23 cellular contexts compared by ENCODE assay signal in the genomic region with DNA sequence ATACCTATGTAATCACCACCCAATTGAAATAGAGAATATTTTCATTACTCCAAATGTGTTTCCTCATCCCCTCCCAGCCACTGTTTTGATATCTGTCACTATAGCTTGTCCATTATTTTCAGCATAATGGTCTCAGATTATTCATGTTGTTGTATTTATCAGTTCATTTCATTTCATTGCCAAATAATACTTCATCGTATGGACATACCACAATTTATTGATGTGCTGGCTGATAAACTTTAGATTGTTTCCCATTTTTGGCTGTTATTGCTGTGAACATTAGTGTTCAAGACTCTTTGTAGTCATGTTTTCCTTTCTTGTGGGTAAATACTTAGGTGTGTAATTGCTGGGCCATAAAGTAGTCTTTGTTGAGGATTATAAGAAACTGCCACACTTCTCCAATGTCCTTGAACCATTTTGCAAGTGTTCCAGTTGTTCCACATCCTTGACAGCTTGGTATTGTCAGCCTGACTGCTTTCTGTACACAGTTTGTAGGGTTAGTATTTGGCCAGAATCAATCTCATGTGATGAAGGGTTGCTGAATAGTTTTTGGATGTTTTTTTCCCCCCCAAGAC. TPM values are rescaled to one million over a fixed set of nuclear protein-coding genes. Genes with fewer than 3 reads are reported as not detected.
DNase-seq lines count a peak whose midpoint lies in the region; ATAC-seq and TF ChIP-seq lines count a peak whose summit lies in the region.
"Had no signal": no experiment of that assay in that cellular context is flagged by ENCODE, and none has a peak within 500 bp of the region (broad histone marks: within the 10 kb centered on the region; RNA-seq: fewer than 3 reads in every experiment).

No MANE protein-coding gene starts in this region.

- peaks cover 9% of the 10 kb centered on the region for H3K9me3 Mint-ChIP-seq in activated CD4-positive, alpha-beta T cell treated with anti-CD3 and anti-CD28 coated beads, Interleukin-2, amount 10 ng/mL, durations not matched to agents 7 days and 5 days
- H3K9me3 Mint-ChIP-seq in CD8-positive, alpha-beta memory T cell, result no peaks in the 10 kb centered on the region
- H3K9me3 Mint-ChIP-seq in activated T-helper 1 cell treated with anti-CD3 and anti-CD28 coated beads, Interleukin-12 subunit alpha, Interleukin-12 subunit beta, Interleukin-2, Interleukin-4 antibody, amounts not matched to agents 30 ng/mL and 10 ng/mL and 1 ng/mL, durations not matched to agents 14 hours and 24 hours and 36 hours, result no peaks in the 10 kb centered on the region
- H3K9me3 Mint-ChIP-seq in natural killer cell, result no peaks in the 10 kb centered on the region
- H3K9me3 Mint-ChIP-seq: H9 had no signal

- POLR2A ChIA-PET in activated CD4-positive, alpha-beta T cell treated with anti-CD3 and anti-CD28 coated beads, Interleukin-2, amount 10 ng/mL, durations not matched to agents 7 days and 5 days (lab: Charles Lee), result no interaction called here
- POLR2A ChIA-PET in CD8-positive, alpha-beta memory T cell (lab: Charles Lee), result no interaction called here

- CTCF ChIA-PET in activated CD4-positive, alpha-beta T cell treated with anti-CD3 and anti-CD28 coated beads, Interleukin-2, amount 10 ng/mL, durations not matched to agents 7 days and 5 days (lab: Charles Lee), result interaction anchor here (0.6 kb wide), 2 partner anchors 13 to 38 kb away, joined by 3 read pairs; no protein-coding TSS in a partner anchor
- CTCF ChIA-PET in CD8-positive, alpha-beta memory T cell (lab: Charles Lee), result interaction anchor here (0.7 kb wide), 1 partner anchor 10 kb away, joined by 3 read pairs; no protein-coding TSS in a partner anchor

- peaks cover 20% of the 10 kb centered on the region for H3K4me1 ChIP-seq in CD8-positive, alpha-beta memory T cell (ENCODE audit: insufficient read depth, low read length)

- no peak for TF ChIP-seq CTCF in natural killer cell (IDR thresholded peaks at IDR 0.05)

- no peak overlapping the region for H3K27ac ChIP-seq in CD8-positive, alpha-beta memory T cell (ENCODE audit: low read depth, low read length)
- H3K27ac ChIP-seq: A549, brain microvascular endothelial cell, suprapubic skin had no signal

- H3K36me3 Mint-ChIP-seq in activated CD4-positive, alpha-beta T cell treated with anti-CD3 and anti-CD28 coated beads, Interleukin-2, amount 10 ng/mL, durations not matched to agents 7 days and 5 days (ENCODE audit: low read depth), result peaks cover 25% of the 10 kb centered on the region
- peaks cover 0 to 15% (median 0%) of the 10 kb centered on the region in 3 donors for H3K36me3 Mint-ChIP-seq in CD8-positive, alpha-beta memory T cell
- H3K36me3 Mint-ChIP-seq in activated T-helper 1 cell treated with anti-CD3 and anti-CD28 coated beads, Interleukin-12 subunit alpha, Interleukin-12 subunit beta, Interleukin-2, Interleukin-4 antibody, amounts not matched to agents 30 ng/mL and 10 ng/mL and 1 ng/mL, durations not matched to agents 14 hours and 24 hours and 36 hours (ENCODE audit: low read depth), result peaks cover 39% of the 10 kb centered on the region
- H3K36me3 Mint-ChIP-seq in natural killer cell, result no peaks in the 10 kb centered on the region

- H3K9me3 ChIP-seq in CD8-positive, alpha-beta memory T cell (ENCODE audit: low read length), result no peaks in the 10 kb centered on the region
- H3K9me3 ChIP-seq: A549, suprapubic skin had no signal

- no peaks in the 10 kb centered on the region for H3K27me3 ChIP-seq in CD8-positive, alpha-beta memory T cell (ENCODE audit: insufficient read depth, low read length, poor library complexity, severe bottlenecking)
- H3K27me3 ChIP-seq: brain microvascular endothelial cell, suprapubic skin had no signal

- H3K4me1 Mint-ChIP-seq in activated CD4-positive, alpha-beta T cell treated with anti-CD3 and anti-CD28 coated beads, Interleukin-2, amount 10 ng/mL, durations not matched to agents 7 days and 5 days, result peaks cover 72% of the 10 kb centered on the region
- H3K4me1 Mint-ChIP-seq in CD8-positive, alpha-beta memory T cell, result peaks cover 57 to 74% (median 72%) of the 10 kb centered on the region in 3 donors
- H3K4me1 Mint-ChIP-seq in activated T-helper 1 cell treated with anti-CD3 and anti-CD28 coated beads, Interleukin-12 subunit alpha, Interleukin-12 subunit beta, Interleukin-2, Interleukin-4 antibody, amounts not matched to agents 30 ng/mL and 10 ng/mL and 1 ng/mL, durations not matched to agents 14 hours and 24 hours and 36 hours (ENCODE audit: low read depth), result peaks cover 76% of the 10 kb centered on the region
- peaks cover 74 to 75% of the 10 kb centered on the region in 2 donors for H3K4me1 Mint-ChIP-seq in natural killer cell

- no peak overlapping the region for H3K4me3 Mint-ChIP-seq in activated CD4-positive, alpha-beta T cell treated with anti-CD3 and anti-CD28 coated beads, Interleukin-2, amount 10 ng/mL, durations not matched to agents 7 days and 5 days
- H3K4me3 Mint-ChIP-seq in CD8-positive, alpha-beta memory T cell, result no peak overlapping the region
- H3K4me3 Mint-ChIP-seq in activated T-helper 1 cell treated with anti-CD3 and anti-CD28 coated beads, Interleukin-12 subunit alpha, Interleukin-12 subunit beta, Interleukin-2, Interleukin-4 antibody, amounts not matched to agents 30 ng/mL and 10 ng/mL and 1 ng/mL, durations not matched to agents 14 hours and 24 hours and 36 hours, result no peak overlapping the region
- no peak overlapping the region for H3K4me3 Mint-ChIP-seq in natural killer cell
- H3K4me3 Mint-ChIP-seq: H9 had no signal

- no peaks in the 10 kb centered on the region for H3K36me3 ChIP-seq in CD8-positive, alpha-beta memory T cell (ENCODE audit: insufficient read depth, low read length)
- H3K36me3 ChIP-seq: brain microvascular endothelial cell, suprapubic skin had no signal

- ATAC-seq in natural killer cell, result no peak
- no peak for ATAC-seq in GM21717 (IDR thresholded peaks at IDR 0.05; ENCODE audit: unreplicated experiment)
- ATAC-seq: A549 had no signal

- peak overlapping the region; percentile 60 for H3K27ac Mint-ChIP-seq in activated CD4-positive, alpha-beta T cell treated with anti-CD3 and anti-CD28 coated beads, Interleukin-2, amount 10 ng/mL, durations not matched to agents 7 days and 5 days
- H3K27ac Mint-ChIP-seq in CD8-positive, alpha-beta memory T cell, result peak overlapping the region in 6 of 8 donors; percentile 9 to 65 (median 18)
- peak overlapping the region; percentile 78 for H3K27ac Mint-ChIP-seq in activated T-helper 1 cell treated with anti-CD3 and anti-CD28 coated beads, Interleukin-12 subunit alpha, Interleukin-12 subunit beta, Interleukin-2, Interleukin-4 antibody, amounts not matched to agents 30 ng/mL and 10 ng/mL and 1 ng/mL, durations not matched to agents 14 hours and 24 hours and 36 hours
- H3K27ac Mint-ChIP-seq in natural killer cell, result peak overlapping the region; percentile 80 to 94

- no peaks in the 10 kb centered on the region for H3K27me3 Mint-ChIP-seq in activated CD4-positive, alpha-beta T cell treated with anti-CD3 and anti-CD28 coated beads, Interleukin-2, amount 10 ng/mL, durations not matched to agents 7 days and 5 days
- H3K27me3 Mint-ChIP-seq in CD8-positive, alpha-beta memory T cell, result no peaks in the 10 kb centered on the region
- H3K27me3 Mint-ChIP-seq in activated T-helper 1 cell treated with anti-CD3 and anti-CD28 coated beads, Interleukin-12 subunit alpha, Interleukin-12 subunit beta, Interleukin-2, Interleukin-4 antibody, amounts not matched to agents 30 ng/mL and 10 ng/mL and 1 ng/mL, durations not matched to agents 14 hours and 24 hours and 36 hours (ENCODE audit: insufficient read depth), result peaks cover 2% of the 10 kb centered on the region
- no peaks in the 10 kb centered on the region for H3K27me3 Mint-ChIP-seq in natural killer cell (ENCODE audit: low read depth in 2 of 2)

- intact Hi-C loops in activated T-helper 1 cell treated with anti-CD3 and anti-CD28 coated beads, Interleukin-12 subunit alpha, Interleukin-12 subunit beta, Interleukin-2, Interleukin-4 antibody, amounts not matched to agents 30 ng/mL and 10 ng/mL and 1 ng/mL, durations not matched to agents 14 hours and 24 hours and 36 hours (cut with micrococcal nuclease), result no loop called here
- intact Hi-C loops in natural killer cell (cut with micrococcal nuclease), result no loop called here

- DNase-seq in activated CD4-positive, alpha-beta T cell treated with anti-CD3 and anti-CD28 coated beads, Interleukin-2, amount 10 ng/mL, durations not matched to agents 7 days and 5 days, result no peak
- DNase-seq in activated CD4-positive, alpha-beta T cell treated with anti-CD3 and anti-CD28 coated beads, Interleukin-2, amount 50 U/mL, for 1 hour, result no peak
- no peak for DNase-seq in CD8-positive, alpha-beta memory T cell
- no peak for DNase-seq in activated T-helper 1 cell treated with anti-CD3 and anti-CD28 coated beads, Interleukin-12 subunit alpha, Interleukin-12 subunit beta, Interleukin-2, Interleukin-4 antibody, amounts not matched to agents 30 ng/mL and 10 ng/mL and 1 ng/mL, durations not matched to agents 14 hours and 24 hours and 36 hours (ENCODE audit: low spot score)
- no peak for DNase-seq in natural killer cell
- no peak for DNase-seq in dermis blood vessel endothelial cell
- DNase-seq in NK-92 (lab: John Stamatoyannopoulos, UW; ENCODE audit: unreplicated experiment), result no peak
- DNase-seq: activated effector memory CD4-positive, alpha-beta T cell treated with anti-CD3 and anti-CD28 coated beads, Interleukin-2, amount 50 U/mL, for 16 hours; brain microvascular endothelial cell; Calu3; H9; kidney; NCI-H1092 treated with DMSO at 0.1 percent for 48 hours; NCI-H187 treated with DMSO at 0.1 percent for 48 hours; NCI-H345; OCI-M1; Right ventricle myocardium superior; SW 1271 had no signal

- no peak overlapping the region for H3K4me3 ChIP-seq in CD8-positive, alpha-beta memory T cell (ENCODE audit: low read length)
- H3K4me3 ChIP-seq: A549, lung, smooth muscle cell, suprapubic skin had no signal

RNA-seq across cellular contexts. Expression of a gene that starts 44.3 kb away (rescaled TPM):
- 10 to 100 TPM; 27.5 to 27.6 TPM for total RNA-seq in activated CD4-positive, alpha-beta T cell treated with anti-CD3 and anti-CD28 coated beads, Interleukin-2, amount 10 ng/mL, durations not matched to agents 7 days and 5 days
- 10 to 100 TPM; 25.0 to 25.5 TPM for total RNA-seq in CD8-positive, alpha-beta memory T cell
- polyA plus RNA-seq in CD8-positive, alpha-beta memory T cell, result 12.0 TPM
- total RNA-seq in activated T-helper 1 cell treated with anti-CD3 and anti-CD28 coated beads, Interleukin-12 subunit alpha, Interleukin-12 subunit beta, Interleukin-2, Interleukin-4 antibody, amounts not matched to agents 30 ng/mL and 10 ng/mL and 1 ng/mL, durations not matched to agents 14 hours and 24 hours and 36 hours, result 60.5 and 62.5 TPM in 2 replicates
- total RNA-seq in natural killer cell, result 10 to 100 TPM; 49.9 to 60.9 (median 60.5) TPM
- 15.3 and 17.6 TPM in 2 replicates for total RNA-seq in dermis blood vessel endothelial cell

Comparison
In these comparisons a context has a peak if more than half of its experiments do, and no peak if none do; other contexts are left out.
1. H3K27ac Mint-ChIP-seq: peak in every context shown above with its lines; median percentile 87 in natural killer cell; 78 in activated T-helper 1 cell treated with anti-CD3 and anti-CD28 coated beads, Interleukin-12 subunit alpha, Interleukin-12 subunit beta, Interleukin-2, Interleukin-4 antibody, amounts not matched to agents 30 ng/mL and 10 ng/mL and 1 ng/mL, durations not matched to agents 14 hours and 24 hours and 36 hours; 60 in activated CD4-positive, alpha-beta T cell treated with anti-CD3 and anti-CD28 coated beads, Interleukin-2, amount 10 ng/mL, durations not matched to agents 7 days and 5 days; 18 in CD8-positive, alpha-beta memory T cell.